8 cellular contexts compared by ENCODE assay signal in genomic region chr15:84601555-84601838, GRCh38. TPM values are rescaled to one million over a fixed set of nuclear protein-coding genes. Genes with fewer than 3 reads are reported as not detected.
DNase-seq lines count a peak whose midpoint lies in the region; ATAC-seq and TF ChIP-seq lines count a peak whose summit lies in the region.

No MANE protein-coding gene starts in this region.

- no peaks in the 10 kb centered on the region for H3K27me3 ChIP-seq in lower lobe of right lung (ENCODE audit: low read depth)
- H3K27me3 ChIP-seq in tibial nerve: no peaks in the 10 kb centered on the region

- WGBS in tibial nerve, 2 donors: 19 to 21% methylated on average over 6 of the region's 6 CpGs

- H3K27me3 Mint-ChIP-seq in activated T-cell treated with anti-CD3 and anti-CD28 coated beads, Interleukin-2, amount 50 U/mL, for 24 hours: no peaks in the 10 kb centered on the region

- H3K36me3 Mint-ChIP-seq in activated T-cell treated with anti-CD3 and anti-CD28 coated beads, Interleukin-2, amount 50 U/mL, for 24 hours (ENCODE audit: low read depth): peaks cover 26% of the 10 kb centered on the region

- no peak overlapping the region for H3K27ac ChIP-seq in lower lobe of right lung
- peak overlapping the region in 3 of 4 donors; percentile 65 to 84 (median 76) for H3K27ac ChIP-seq in tibial nerve

- no peak for TF ChIP-seq EP300 in tibial nerve (IDR thresholded peaks at IDR 0.05)

- intact Hi-C loops in lower lobe of right lung (cut with DNase I): no loop called here

- peaks cover 75% of the 10 kb centered on the region for H3K4me1 Mint-ChIP-seq in activated T-cell treated with anti-CD3 and anti-CD28 coated beads, Interleukin-2, amount 50 U/mL, for 24 hours (ENCODE audit: low read depth)

- TF ChIP-seq POLR2A in tibial nerve (IDR thresholded peaks at IDR 0.05): no peak

- peak overlapping the region; percentile 93 for H3K4me3 Mint-ChIP-seq in activated T-cell treated with anti-CD3 and anti-CD28 coated beads, Interleukin-2, amount 50 U/mL, for 24 hours

- H3K4me3 ChIP-seq in astrocyte of the cerebellum (ENCODE audit: low read depth, low read length) (peak overlapping the region; percentile 95), lower lobe of right lung (peak overlapping the region; percentile 95), tibial nerve (peak overlapping the region; percentile 68 to 84 (median 80))

- no peaks in the 10 kb centered on the region for H3K9me3 Mint-ChIP-seq in activated T-cell treated with anti-CD3 and anti-CD28 coated beads, Interleukin-2, amount 50 U/mL, for 24 hours

- peak overlapping the region; percentile 86 for H3K27ac Mint-ChIP-seq in activated T-cell treated with anti-CD3 and anti-CD28 coated beads, Interleukin-2, amount 50 U/mL, for 24 hours

- H3K4me1 ChIP-seq in lower lobe of right lung: peaks cover 36% of the 10 kb centered on the region
- H3K4me1 ChIP-seq in tibial nerve: peaks cover 0 to 41% (median 21%) of the 10 kb centered on the region in 4 donors

- no peaks in the 10 kb centered on the region for H3K9me3 ChIP-seq in lower lobe of right lung
- no peaks in the 10 kb centered on the region for H3K9me3 ChIP-seq in tibial nerve

- no peak for DNase-seq in activated T-cell treated with anti-CD3 and anti-CD28 coated beads, Interleukin-2, amount 50 U/mL, for 24 hours
- DNase-seq in activated T-cell treated with anti-CD3 and anti-CD28 coated beads for 4 hours (no peak), astrocyte of the cerebellum (ENCODE audit: low read depth) (no peak), lower lobe of right lung (no peak), tibial nerve (ENCODE audit: low spot score in 2 of 2) (no peak), DMS153 treated with DMSO at 0.1 percent for 48 hours (lab: John Stamatoyannopoulos, UW; ENCODE audit: unreplicated experiment) (no peak)
- DNase-seq in activated CD4-positive, CD25-positive, alpha-beta regulatory T cell treated with anti-CD3 and anti-CD28 coated beads, Interleukin-2, amount 50 U/mL, for 72 hours: no peak

- in situ Hi-C loops in astrocyte of the cerebellum (cut with HindIII; ENCODE audit: low sequenced_read_pairs): no loop called here

- H3K36me3 ChIP-seq in lower lobe of right lung (peaks cover 12% of the 10 kb centered on the region), tibial nerve (peaks cover 0 to 28% (median 0%) of the 10 kb centered on the region in 3 donors)

- TF ChIP-seq CTCF in astrocyte of the cerebellum (IDR thresholded peaks at IDR 0.05; ENCODE audit: low read depth, low read length, missing control alignments) (no peak), lower lobe of right lung (IDR thresholded peaks at IDR 0.05) (no peak), tibial nerve (IDR thresholded peaks at IDR 0.05) (no peak)

- ATAC-seq in lower lobe of right lung (no peak), GM19397 (IDR thresholded peaks at IDR 0.05; ENCODE audit: unreplicated experiment) (no peak)

RNA-seq across cellular contexts. Expression of gene ZSCAN2, which starts 0.7 kb away (rescaled TPM):
- 6.9 TPM for total RNA-seq in lower lobe of right lung
- total RNA-seq in tibial nerve: 1 to 10 TPM; 4.1 to 7.2 (median 5.2) TPM

RNA-seq across cellular contexts. Expression of gene WDR73, which starts 52.6 kb away (rescaled TPM):
- total RNA-seq in lower lobe of right lung (29.9 TPM), tibial nerve (10 to 100 TPM; 19.7 to 40.2 (median 32.3) TPM)

RNA-seq across cellular contexts. Expression of gene NMB, which starts 56.5 kb away (rescaled TPM):
- total RNA-seq in lower lobe of right lung (10.4 TPM), tibial nerve (100 to 1,000 TPM in 1 of 4 donors, 10 to 100 TPM in 3; 27.3 to 157 (median 68.0) TPM)
